8 cellular contexts compared by ENCODE assay signal in genomic region chr3:115692887-115693524, GRCh38.
DNase-seq lines count a peak whose midpoint lies in the region; ATAC-seq, FAIRE-seq and TF ChIP-seq lines count a peak whose summit lies in the region.

No MANE protein-coding gene starts in this region.

- no peak for FAIRE-seq in HTR-8/SVneo (lab: Jason Lieb, UNC)

- TF ChIP-seq CTCF in nephron (IDR thresholded peaks at IDR 0.05; ENCODE audit: unreplicated experiment in 3 of 3) = peak; percentile 90 to 94 (median 93)

- H3K9me3 Mint-ChIP-seq in nephron = no peaks in the 10 kb centered on the region

- no peak overlapping the region for H3K4me3 Mint-ChIP-seq in nephron

- no peaks in the 10 kb centered on the region for H3K36me3 Mint-ChIP-seq in nephron (ENCODE audit: low read depth)

- H3K27ac Mint-ChIP-seq in nephron = peak overlapping the region in 1 of 3 experiments; percentile 51

- DNase-seq in DMS53 (lab: John Stamatoyannopoulos, UW) (peak; percentile 82), HTR-8/SVneo (ENCODE audit: insufficient read length, low spot score) (peak; percentile 64), NOMO-1 treated with DMSO at 0.1 percent for 48 hours (lab: John Stamatoyannopoulos, UW; ENCODE audit: unreplicated experiment) (peak; percentile 50)
- peak; percentile 63 for DNase-seq in activated CD8-positive, alpha-beta memory T cell treated with anti-CD3 and anti-CD28 coated beads, Interleukin-2, amount 50 U/mL, for 4 hours
- DNase-seq in stimulated activated naive CD4-positive, alpha-beta T cell (lab: John Stamatoyannopoulos, UW) = peak in 5 of 6 experiments; percentile 10 to 60 (median 31)

- H3K27me3 Mint-ChIP-seq in nephron (ENCODE audit: low read depth) = no peaks in the 10 kb centered on the region

- H3K4me1 Mint-ChIP-seq in nephron = peaks cover 12% of the 10 kb centered on the region

- ATAC-seq in GM21526 (IDR thresholded peaks at IDR 0.05; ENCODE audit: low FRiP score, unreplicated experiment) (peak; percentile 96), esophagus mucosa (peak; percentile 89)

Comparison
In these comparisons a context has a peak if more than half of its experiments do, and no peak if none do; other contexts are left out.
1. Peak in every context shown above with its lines: DNase-seq and ATAC-seq.
2. DNase-seq: peak in every context shown above with its lines; median percentile 82 in DMS53; 64 in HTR-8/SVneo; 63 in activated CD8-positive, alpha-beta memory T cell treated with anti-CD3 and anti-CD28 coated beads, Interleukin-2, amount 50 U/mL, for 4 hours; 50 in NOMO-1 treated with DMSO at 0.1 percent for 48 hours; 31 in stimulated activated naive CD4-positive, alpha-beta T cell.